In genomic region chr4:113613503-113613902, GRCh38 we compare ENCODE assay signal across 2 cellular contexts.
TF ChIP-seq lines count a peak whose summit lies in the region.

No MANE protein-coding gene starts in this region.

TF ChIP-seq in HepG2, 621 proteins besides CTCF, POLR2A, EP300 and RAD21:
- TF ChIP-seq ZNF451 (CRISPR knock-in tag; IDR thresholded peaks at IDR 0.05) (no peak), NFE2L2 (IDR thresholded peaks at IDR 0.05; ENCODE audit: low read length) (peak; percentile 41), SRSF4 (IDR thresholded peaks at IDR 0.05; ENCODE audit: low read depth, low read length, poor library complexity, severe bottlenecking) (no peak), SAFB2 (CRISPR knock-in tag; IDR thresholded peaks at IDR 0.05; ENCODE audit: borderline replicate concordance, low read depth) (no peak), ATM (IDR thresholded peaks at IDR 0.05; ENCODE audit: borderline replicate concordance) (no peak), TMF1 (CRISPR knock-in tag; IDR thresholded peaks at IDR 0.05; ENCODE audit: low read depth) (no peak)

TF ChIP-seq in K562, 482 proteins besides CTCF, POLR2A, EP300 and RAD21:
- TF ChIP-seq C11orf30 (IDR thresholded peaks at IDR 0.05; ENCODE audit: low read depth) (0 out of 2 replicates have a peak, but pooled peaks have one; percentile 4), NCOA4 (IDR thresholded peaks at IDR 0.05; ENCODE audit: partially characterized antibody) (no peak), NFE2 (IDR thresholded peaks at IDR 0.05; ENCODE audit: low read depth) (0 out of 2 replicates have a peak, but pooled peaks have one; percentile 35), MAFG (tag; conservative IDR thresholded peaks at IDR 0.05) (peak; percentile 48), NFE2L1 (tag; IDR thresholded peaks at IDR 0.05; ENCODE audit: borderline replicate concordance, low read depth) (0 out of 2 replicates have a peak, but pooled peaks have one; percentile 6), ZNF644 (tag; IDR thresholded peaks at IDR 0.05; ENCODE audit: low read depth) (no peak)
